1 cellular context compared by ENCODE assay signal in genomic region chr9:73889023-73889422, GRCh38.
TF ChIP-seq lines count a peak whose summit lies in the region.

No MANE protein-coding gene starts in this region.

TF ChIP-seq in HepG2, 621 proteins besides CTCF, POLR2A, EP300 and RAD21:
- TF ChIP-seq ZBTB40 (IDR thresholded peaks at IDR 0.05) (no peak), ZBTB40 (CRISPR knock-in tag; IDR thresholded peaks at IDR 0.05) (no peak), JDP2 (CRISPR knock-in tag; IDR thresholded peaks at IDR 0.05; ENCODE audit: borderline replicate concordance) (no peak), CEBPB (IDR thresholded peaks at IDR 0.05; ENCODE audit: borderline replicate concordance, low read depth, low read length) (no peak), ZFP90 (CRISPR knock-in tag; IDR thresholded peaks at IDR 0.05; ENCODE audit: borderline replicate concordance) (no peak), MAFF (IDR thresholded peaks at IDR 0.05; ENCODE audit: low read depth, low read length) (0 out of 2 replicates have a peak, but pooled peaks have one; percentile 43), ERF (CRISPR knock-in tag; IDR thresholded peaks at IDR 0.05) (no peak), ZNF143 (CRISPR knock-in tag; IDR thresholded peaks at IDR 0.05) (no peak), RBFOX2 (IDR thresholded peaks at IDR 0.05; ENCODE audit: low read depth, low read length) (no peak), ZNF784 (CRISPR knock-in tag; IDR thresholded peaks at IDR 0.05; ENCODE audit: borderline replicate concordance) (no peak), DNMT3B (CRISPR knock-in tag; conservative IDR thresholded peaks at IDR 0.05) (no peak), ZNF350 (CRISPR knock-in tag; IDR thresholded peaks at IDR 0.05; ENCODE audit: borderline replicate concordance, low read depth) (no peak), REPIN1 (CRISPR knock-in tag; IDR thresholded peaks at IDR 0.05; ENCODE audit: borderline replicate concordance, low read depth) (no peak), ZNF644 (CRISPR knock-in tag; IDR thresholded peaks at IDR 0.05; ENCODE audit: low read depth) (no peak), MAFK (conservative IDR thresholded peaks at IDR 0.05 in 1 of 2, IDR thresholded peaks at IDR 0.05 in 1 of 2; ENCODE audit: low read length in 2 of 2) (peak; percentile 52 to 64)
- TF ChIP-seq, protein P1, sequence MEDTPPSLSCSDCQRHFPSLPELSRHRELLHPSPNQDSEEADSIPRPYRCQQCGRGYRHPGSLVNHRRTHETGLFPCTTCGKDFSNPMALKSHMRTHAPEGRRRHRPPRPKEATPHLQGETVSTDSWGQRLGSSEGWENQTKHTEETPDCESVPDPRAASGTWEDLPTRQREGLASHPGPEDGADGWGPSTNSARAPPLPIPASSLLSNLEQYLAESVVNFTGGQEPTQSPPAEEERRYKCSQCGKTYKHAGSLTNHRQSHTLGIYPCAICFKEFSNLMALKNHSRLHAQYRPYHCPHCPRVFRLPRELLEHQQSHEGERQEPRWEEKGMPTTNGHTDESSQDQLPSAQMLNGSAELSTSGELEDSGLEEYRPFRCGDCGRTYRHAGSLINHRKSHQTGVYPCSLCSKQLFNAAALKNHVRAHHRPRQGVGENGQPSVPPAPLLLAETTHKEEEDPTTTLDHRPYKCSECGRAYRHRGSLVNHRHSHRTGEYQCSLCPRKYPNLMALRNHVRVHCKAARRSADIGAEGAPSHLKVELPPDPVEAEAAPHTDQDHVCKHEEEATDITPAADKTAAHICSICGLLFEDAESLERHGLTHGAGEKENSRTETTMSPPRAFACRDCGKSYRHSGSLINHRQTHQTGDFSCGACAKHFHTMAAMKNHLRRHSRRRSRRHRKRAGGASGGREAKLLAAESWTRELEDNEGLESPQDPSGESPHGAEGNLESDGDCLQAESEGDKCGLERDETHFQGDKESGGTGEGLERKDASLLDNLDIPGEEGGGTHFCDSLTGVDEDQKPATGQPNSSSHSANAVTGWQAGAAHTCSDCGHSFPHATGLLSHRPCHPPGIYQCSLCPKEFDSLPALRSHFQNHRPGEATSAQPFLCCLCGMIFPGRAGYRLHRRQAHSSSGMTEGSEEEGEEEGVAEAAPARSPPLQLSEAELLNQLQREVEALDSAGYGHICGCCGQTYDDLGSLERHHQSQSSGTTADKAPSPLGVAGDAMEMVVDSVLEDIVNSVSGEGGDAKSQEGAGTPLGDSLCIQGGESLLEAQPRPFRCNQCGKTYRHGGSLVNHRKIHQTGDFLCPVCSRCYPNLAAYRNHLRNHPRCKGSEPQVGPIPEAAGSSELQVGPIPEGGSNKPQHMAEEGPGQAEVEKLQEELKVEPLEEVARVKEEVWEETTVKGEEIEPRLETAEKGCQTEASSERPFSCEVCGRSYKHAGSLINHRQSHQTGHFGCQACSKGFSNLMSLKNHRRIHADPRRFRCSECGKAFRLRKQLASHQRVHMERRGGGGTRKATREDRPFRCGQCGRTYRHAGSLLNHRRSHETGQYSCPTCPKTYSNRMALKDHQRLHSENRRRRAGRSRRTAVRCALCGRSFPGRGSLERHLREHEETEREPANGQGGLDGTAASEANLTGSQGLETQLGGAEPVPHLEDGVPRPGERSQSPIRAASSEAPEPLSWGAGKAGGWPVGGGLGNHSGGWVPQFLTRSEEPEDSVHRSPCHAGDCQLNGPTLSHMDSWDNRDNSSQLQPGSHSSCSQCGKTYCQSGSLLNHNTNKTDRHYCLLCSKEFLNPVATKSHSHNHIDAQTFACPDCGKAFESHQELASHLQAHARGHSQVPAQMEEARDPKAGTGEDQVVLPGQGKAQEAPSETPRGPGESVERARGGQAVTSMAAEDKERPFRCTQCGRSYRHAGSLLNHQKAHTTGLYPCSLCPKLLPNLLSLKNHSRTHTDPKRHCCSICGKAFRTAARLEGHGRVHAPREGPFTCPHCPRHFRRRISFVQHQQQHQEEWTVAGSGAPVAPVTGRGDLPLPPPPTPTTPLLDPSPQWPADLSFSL (CRISPR knock-in tag; IDR thresholded peaks at IDR 0.05), result no peak
TF ChIP-seq in HepG2: peak in this region for 2.
